In the genomic region with DNA sequence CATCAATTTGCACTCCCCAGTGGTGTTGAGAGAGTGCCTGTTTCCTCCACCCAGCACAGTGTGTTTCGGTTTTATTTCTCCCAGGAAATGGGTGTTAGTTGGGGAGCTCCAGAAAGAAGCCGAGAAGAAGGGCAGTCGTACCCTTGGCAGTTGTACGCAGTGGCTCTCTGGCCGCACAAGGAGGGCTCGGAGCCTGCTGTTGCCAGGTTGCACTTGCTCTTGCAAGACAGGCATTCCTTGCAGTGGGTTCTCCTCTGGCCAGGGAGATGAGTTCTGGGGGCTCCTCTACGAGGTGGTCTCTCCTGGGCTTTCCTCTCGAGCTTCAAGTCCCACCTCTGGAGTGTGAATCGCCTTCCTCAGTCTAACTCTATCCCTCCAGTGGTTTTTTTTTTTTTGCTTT, we compare ENCODE assay signal across 24 cellular contexts. TPM values are rescaled to one million over a fixed set of nuclear protein-coding genes. Genes with fewer than 3 reads are reported as not detected.
DNase-seq lines count a peak whose midpoint lies in the region; ATAC-seq and TF ChIP-seq lines count a peak whose summit lies in the region.
"Had no signal": no experiment of that assay in that cellular context is flagged by ENCODE, and none has a peak within 500 bp of the region (broad histone marks: within the 10 kb centered on the region; RNA-seq: fewer than 3 reads in every experiment).

No MANE protein-coding gene starts in this region.

- H3K9me3 ChIP-seq in GM23248 (ENCODE audit: low read depth) (no peaks in the 10 kb centered on the region), endodermal cell (ENCODE audit: control insufficient read depth, low read length) (no peaks in the 10 kb centered on the region), mesenchymal stem cell (ENCODE audit: control insufficient read depth, low read length) (no peaks in the 10 kb centered on the region), tibial artery (no peaks in the 10 kb centered on the region)

- H3K36me3 ChIP-seq in GM23248 (ENCODE audit: low read depth) (peaks cover 23% of the 10 kb centered on the region; the same call in 1 of the 2 replicates), endodermal cell (ENCODE audit: control insufficient read depth, insufficient read depth, low read length) (peaks cover 46% of the 10 kb centered on the region), mesenchymal stem cell (ENCODE audit: control insufficient read depth in 1 of 2, insufficient read depth in 2 of 2, low read depth in 1 of 2, low read length in 2 of 2) (peaks cover 47 to 84% of the 10 kb centered on the region in 2 experiments), tibial artery (peaks cover 26 to 58% (median 36%) of the 10 kb centered on the region in 3 donors)

- 38 to 49% methylated on average over 9 of the region's 9 CpGs for WGBS in GM23248 (ENCODE audit: low coverage in 1 of 2, low lambda C conversion rate in 2 of 2, missing lambda C conversion rate in 2 of 2), 2 experiments
- WGBS in endodermal cell (ENCODE audit: insufficient coverage in 1 of 2, insufficient read length in 1 of 2), 2 experiments: 95 to 97% methylated on average over 4 to 8 of the region's 9 CpGs
- 97% methylated on average over 9 of the region's 9 CpGs for WGBS in mesenchymal stem cell

- intact Hi-C loops in tibial artery (cut with DNase I; ENCODE audit: low total_unique reads): loop anchor here (5.0 kb wide), 1 partner anchor 75 kb away; no protein-coding TSS in a partner anchor

- no peak overlapping the region for H3K4me3 Mint-ChIP-seq in endodermal cell
- H3K4me3 Mint-ChIP-seq: H9 had no signal

- no peak overlapping the region for H4K91ac ChIP-seq in mesenchymal stem cell (ENCODE audit: low read length)

- no peak overlapping the region for H2BK15ac ChIP-seq in mesenchymal stem cell (ENCODE audit: low read depth, poor library complexity, severe bottlenecking)

- H2BK12ac ChIP-seq in mesenchymal stem cell (ENCODE audit: low read length in 2 of 2): no peak overlapping the region

- no peaks in the 10 kb centered on the region for H3K9me2 ChIP-seq in GM23248 (ENCODE audit: insufficient read depth)

- no peak overlapping the region for H4K8ac ChIP-seq in mesenchymal stem cell (ENCODE audit: low read length)

- peaks cover 100% of the 10 kb centered on the region for H3K79me2 ChIP-seq in GM23248 (ENCODE audit: insufficient read depth)

- peak overlapping the region; percentile 38 for H3K27ac ChIP-seq in GM23248
- H3K27ac ChIP-seq in endodermal cell (ENCODE audit: low read depth, low read length): no peak overlapping the region
- no peak overlapping the region for H3K27ac ChIP-seq in mesenchymal stem cell (ENCODE audit: low read length, poor library complexity, severe bottlenecking)
- H3K27ac ChIP-seq in substantia nigra (ENCODE audit: low read depth, low read length, poor library complexity, severe bottlenecking): peak overlapping the region; percentile 1
- peak overlapping the region in 1 of 2 donors; percentile 27 for H3K27ac ChIP-seq in tibial artery

- H4K20me1 ChIP-seq in GM23248 (ENCODE audit: insufficient read depth): 0 out of 2 replicates have a peak, but pooled peaks cover 5% of the 10 kb centered on the region

- no peak overlapping the region for H2BK5ac ChIP-seq in mesenchymal stem cell (ENCODE audit: low read depth, low read length, poor library complexity, severe bottlenecking)

- no peak overlapping the region for H3K18ac ChIP-seq in mesenchymal stem cell (ENCODE audit: low read depth in 1 of 2, low read length in 2 of 2)

- in situ Hi-C loops in GM23248 (cut with MboI): loop anchor here (5.0 kb wide), 1 partner anchor 130 kb away; no protein-coding TSS in a partner anchor

- H3F3A ChIP-seq in GM23248 (ENCODE audit: insufficient read depth): peaks cover 52% of the 10 kb centered on the region

- no peak overlapping the region for H2AK5ac ChIP-seq in mesenchymal stem cell (ENCODE audit: low read length, severe bottlenecking)

- peak overlapping the region; percentile 31 for H3K4me2 ChIP-seq in GM23248 (ENCODE audit: unreplicated experiment)
- no peak overlapping the region for H3K4me2 ChIP-seq in mesenchymal stem cell (ENCODE audit: low read length, poor library complexity, severe bottlenecking)

- H3K4me1 ChIP-seq in GM23248 (ENCODE audit: insufficient read depth) (peaks cover 18% of the 10 kb centered on the region), endodermal cell (ENCODE audit: control insufficient read depth, insufficient read depth, low read length) (no peaks in the 10 kb centered on the region), mesenchymal stem cell (ENCODE audit: control insufficient read depth, insufficient read depth, low read depth, low read length) (peaks cover 19% of the 10 kb centered on the region), tibial artery (peaks cover 0 to 81% (median 27%) of the 10 kb centered on the region in 4 donors)

- no peaks in the 10 kb centered on the region for H3K27me3 Mint-ChIP-seq in endodermal cell (ENCODE audit: insufficient read depth)

- no peaks in the 10 kb centered on the region for H3K9me3 Mint-ChIP-seq in endodermal cell
- H3K9me3 Mint-ChIP-seq: H9 had no signal

- no peak for ATAC-seq in HG03521 (IDR thresholded peaks at IDR 0.05; ENCODE audit: unreplicated experiment)

- peaks cover 3% of the 10 kb centered on the region for H3K79me1 ChIP-seq in mesenchymal stem cell (replicated peaks; ENCODE audit: low read length, poor library complexity, severe bottlenecking)

- H3K23ac ChIP-seq in mesenchymal stem cell (ENCODE audit: low read length in 2 of 2): no peak overlapping the region

- H3K27me3 ChIP-seq in GM23248 (replicated peaks; ENCODE audit: insufficient read depth) (no peaks in the 10 kb centered on the region), endodermal cell (ENCODE audit: control insufficient read depth, insufficient read depth, low read length, poor library complexity, severe bottlenecking) (no peaks in the 10 kb centered on the region), mesenchymal stem cell (ENCODE audit: control insufficient read depth in 1 of 2, insufficient read depth in 1 of 2, low read length in 2 of 2) (no peaks in the 10 kb centered on the region), tibial artery (no peaks in the 10 kb centered on the region)

- H2BK120ac ChIP-seq in mesenchymal stem cell (ENCODE audit: low read depth, low read length): no peak overlapping the region

- peak; percentile 49 for DNase-seq in GM23248
- no peak for DNase-seq in endodermal cell
- no peak for DNase-seq in mesenchymal stem cell
- DNase-seq in substantia nigra (lab: John Stamatoyannopoulos, UW): peak in 4 of 49 donors; percentile 10 to 35 (median 20)
- no peak for DNase-seq in tibial artery
- no peak for DNase-seq in NCI-H345 (lab: John Stamatoyannopoulos, UW)
- DNase-seq: DMS53, H9, IMR-90, KG1, MM.1S, NCI-H1048, NCI-H1417, NCI-H1694, NCI-H2029 treated with DMSO at 0.1 percent for 48 hours, NCI-H526 treated with DMSO at 0.1 percent for 48 hours, RPMI8226, SHP77 treated with DMSO at 0.1 percent for 48 hours had no signal

- H3K9ac ChIP-seq in GM23248 (no peak overlapping the region), endodermal cell (ENCODE audit: extremely low read depth, low read length, poor library complexity, severe bottlenecking) (no peak overlapping the region), mesenchymal stem cell (ENCODE audit: low read length) (peak overlapping the region; percentile 53)

- no peak overlapping the region for H3K4me3 ChIP-seq in GM23248
- H3K4me3 ChIP-seq in endodermal cell (ENCODE audit: low read length): no peak overlapping the region
- no peak overlapping the region for H3K4me3 ChIP-seq in mesenchymal stem cell (ENCODE audit: insufficient read depth in 1 of 2, low read depth in 1 of 2, low read length in 2 of 2)
- no peak overlapping the region for H3K4me3 ChIP-seq in tibial artery

- H3K4ac ChIP-seq in mesenchymal stem cell (ENCODE audit: low read depth in 1 of 2, low read length in 2 of 2): no peak overlapping the region

- no peak for TF ChIP-seq CTCF in endodermal cell (conservative IDR thresholded peaks at IDR 0.05)
- TF ChIP-seq CTCF in tibial artery (IDR thresholded peaks at IDR 0.05): no peak

- H3K14ac ChIP-seq in mesenchymal stem cell (ENCODE audit: low read length in 2 of 2): no peak overlapping the region

- H3K4me1 Mint-ChIP-seq in endodermal cell: peaks cover 2% of the 10 kb centered on the region

- H2AFZ ChIP-seq in GM23248: no peak overlapping the region
- no peak overlapping the region for H2AFZ ChIP-seq in mesenchymal stem cell (ENCODE audit: low read depth, low read length)

- peaks cover 56% of the 10 kb centered on the region for H3K36me3 Mint-ChIP-seq in endodermal cell (ENCODE audit: low read depth)

- H3K27ac Mint-ChIP-seq in endodermal cell: peak overlapping the region; percentile 68

RNA-seq across cellular contexts. Expression of gene QRFP, which starts 29.1 kb away (rescaled TPM):
- total RNA-seq in GM23248 (2014; rRNA removed; shearing (Covaris generic)): not detected in 2 replicates
- 0.18 and 0.53 TPM in 2 replicates for polyA plus RNA-seq in GM23248 (2016; fragmentation: Nextera tagmentation; extraction: Ambion mirVana)
- total RNA-seq in endodermal cell: not detected
- polyA plus RNA-seq in endodermal cell (2013, experiment 1 of 2): not detected
- not detected for polyA plus RNA-seq in endodermal cell (2013, experiment 2 of 2)
- polyA plus RNA-seq in mesenchymal stem cell (2013, experiment 1 of 2): not detected
- not detected for polyA plus RNA-seq in mesenchymal stem cell (2013, experiment 2 of 2)
- total RNA-seq: A172, Daoy, G401, H9, IMR-90, NCI-H460 had no signal
- polyA plus RNA-seq: BJ, IMR-90 had no signal

RNA-seq across cellular contexts. Expression of gene ABL1, which starts 32.5 kb away (rescaled TPM):
- total RNA-seq in GM23248 (2014; rRNA removed; shearing (Covaris generic)): 66.1 and 68.2 TPM in 2 replicates
- polyA plus RNA-seq in GM23248 (2016; fragmentation: Nextera tagmentation; extraction: Ambion mirVana): 22.0 and 22.9 TPM in 2 replicates
- 10 to 100 TPM; 78.8 to 94.1 TPM for total RNA-seq in endodermal cell
- 62.3 TPM for polyA plus RNA-seq in endodermal cell (2013, experiment 1 of 2)
- 60.4 TPM for polyA plus RNA-seq in endodermal cell (2013, experiment 2 of 2)
- polyA plus RNA-seq in mesenchymal stem cell (2013, experiment 1 of 2): 49.4 TPM
- polyA plus RNA-seq in mesenchymal stem cell (2013, experiment 2 of 2): 49.9 TPM

Comparison
In these comparisons a context has a peak if more than half of its experiments do, and no peak if none do; other contexts are left out.
1. H3K27ac ChIP-seq: peak in GM23248 (single experiment) and substantia nigra (single experiment); none in endodermal cell (single experiment) and mesenchymal stem cell (single experiment).